8 cellular contexts compared by ENCODE assay signal in the genomic region with DNA sequence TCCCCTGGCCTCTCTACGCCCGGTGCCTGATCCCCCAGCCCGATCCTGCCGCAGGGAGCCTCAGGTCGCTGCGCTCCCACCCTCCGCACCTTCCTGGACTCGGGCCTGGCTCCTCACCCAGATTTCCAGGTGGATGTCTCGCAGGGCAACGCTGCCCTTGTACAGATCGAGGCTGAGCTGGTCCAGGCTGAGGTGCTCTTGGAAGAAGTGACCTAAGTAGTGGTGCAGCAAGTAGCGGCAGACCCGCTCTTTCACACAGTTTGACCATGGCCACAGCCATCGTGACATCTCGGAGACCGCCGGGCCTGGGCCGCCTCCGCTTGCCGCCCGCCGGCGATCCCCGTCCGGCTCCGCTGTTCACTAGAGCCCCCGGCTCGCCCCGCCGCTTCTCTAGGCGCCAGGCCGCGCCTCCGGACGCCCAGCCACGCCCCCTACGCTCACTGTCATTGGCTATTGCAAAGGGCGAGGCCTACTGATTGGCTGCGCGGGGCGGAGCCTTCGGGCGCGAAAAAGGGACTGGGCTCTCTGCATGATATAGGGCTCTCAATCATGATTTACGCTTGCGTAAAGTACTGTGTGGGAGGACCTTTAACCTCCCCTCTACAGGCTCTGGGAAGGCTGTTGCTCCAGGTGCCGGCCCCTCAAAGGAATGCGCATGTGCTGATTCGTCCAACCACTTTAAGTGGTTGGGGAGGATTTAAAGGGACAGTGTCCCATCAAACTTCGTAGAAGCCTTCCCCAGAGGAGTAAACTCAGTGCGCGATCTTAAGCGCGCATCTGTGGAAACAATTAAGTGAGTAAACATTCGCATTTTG. TPM values are rescaled to one million over a fixed set of nuclear protein-coding genes. Genes with fewer than 3 reads are reported as not detected.
DNase-seq lines count a peak whose midpoint lies in the region; ATAC-seq and TF ChIP-seq lines count a peak whose summit lies in the region.

A gene (minus strand): TSS at position 362 of the 815 bp plus-strand sequence. CDS start 74 bp downstream, at position 288.

- H3K9me3 ChIP-seq in SK-N-MC (ENCODE audit: low read depth, low read length) (no peaks in the 10 kb centered on the region), gastroesophageal sphincter (no peaks in the 10 kb centered on the region), neutrophil (no peaks in the 10 kb centered on the region)

- H3K27ac Mint-ChIP-seq in HFFc6 = peak within 1 kb of the TSS; percentile 87
- peak within 1 kb of the TSS; percentile 99 for H3K27ac Mint-ChIP-seq in activated naive CD4-positive, alpha-beta T cell treated with anti-CD3 and anti-CD28 coated beads, Interleukin-2, amount 10 ng/mL, durations not matched to agents 7 days and 5 days

- peak; percentile 99 for DNase-seq in GM04503 (ENCODE audit: low read depth)
- peak; percentile 100 for DNase-seq in HFFc6
- peak; percentile 100 for DNase-seq in NB4 (ENCODE audit: low read depth)
- DNase-seq in SK-N-MC (ENCODE audit: low read depth, low spot score) = peak; percentile 99
- peak; percentile 99 for DNase-seq in activated naive CD4-positive, alpha-beta T cell treated with anti-CD3 and anti-CD28 coated beads, Interleukin-2, amount 10 ng/mL, durations not matched to agents 7 days and 5 days
- peak; percentile 80 to 99 (median 97) for DNase-seq in substantia nigra (lab: John Stamatoyannopoulos, UW)

- H3K27me3 Mint-ChIP-seq in HFFc6 (ENCODE audit: insufficient read depth) = no peaks in the 10 kb centered on the region
- no peaks in the 10 kb centered on the region for H3K27me3 Mint-ChIP-seq in activated naive CD4-positive, alpha-beta T cell treated with anti-CD3 and anti-CD28 coated beads, Interleukin-2, amount 10 ng/mL, durations not matched to agents 7 days and 5 days

- peaks cover 32% of the 10 kb centered on the region for H3K4me1 Mint-ChIP-seq in HFFc6 (ENCODE audit: low read depth)
- peaks cover 33% of the 10 kb centered on the region for H3K4me1 Mint-ChIP-seq in activated naive CD4-positive, alpha-beta T cell treated with anti-CD3 and anti-CD28 coated beads, Interleukin-2, amount 10 ng/mL, durations not matched to agents 7 days and 5 days

- peak within 1 kb of the TSS; percentile 94 for H3K4me3 Mint-ChIP-seq in HFFc6
- H3K4me3 Mint-ChIP-seq in activated naive CD4-positive, alpha-beta T cell treated with anti-CD3 and anti-CD28 coated beads, Interleukin-2, amount 10 ng/mL, durations not matched to agents 7 days and 5 days = peak within 1 kb of the TSS; percentile 91

- peak; percentile 76 for TF ChIP-seq POLR2A in NB4 (IDR thresholded peaks at IDR 0.05; ENCODE audit: extremely low read depth, insufficient read length)
- TF ChIP-seq POLR2A in gastroesophageal sphincter (IDR thresholded peaks at IDR 0.05) = peak; percentile 88 to 89

- no peaks in the 10 kb centered on the region for H3K9me3 Mint-ChIP-seq in HFFc6
- no peaks in the 10 kb centered on the region for H3K9me3 Mint-ChIP-seq in activated naive CD4-positive, alpha-beta T cell treated with anti-CD3 and anti-CD28 coated beads, Interleukin-2, amount 10 ng/mL, durations not matched to agents 7 days and 5 days

- peaks cover 2 to 44% (median 19%) of the 10 kb centered on the region in 3 donors for H3K4me1 ChIP-seq in gastroesophageal sphincter
- H3K4me1 ChIP-seq in neutrophil (ENCODE audit: control insufficient read depth in 1 of 2, insufficient read depth in 1 of 2, low read depth in 1 of 2, low read length in 1 of 2) = peaks cover 19 to 23% of the 10 kb centered on the region in 2 experiments

- peak; percentile 99 for ATAC-seq in gastroesophageal sphincter

- no peaks in the 10 kb centered on the region for H3K27me3 ChIP-seq in gastroesophageal sphincter
- no peaks in the 10 kb centered on the region for H3K27me3 ChIP-seq in neutrophil

- H3K9ac ChIP-seq in SK-N-MC (ENCODE audit: insufficient read length) = peak within 1 kb of the TSS; percentile 89

- WGBS in gastroesophageal sphincter (ENCODE audit: low coverage in 1 of 2), 2 donors = 0% methylated on average over 2 to 12 of the region's 55 CpGs

- H3K27ac ChIP-seq in SK-N-MC = peak within 1 kb of the TSS; percentile 90
- H3K27ac ChIP-seq in gastroesophageal sphincter = peak within 1 kb of the TSS; percentile 80 to 88 (median 82)
- H3K27ac ChIP-seq in neutrophil = peak within 1 kb of the TSS; percentile 95
- peak within 1 kb of the TSS; percentile 82 for H3K27ac ChIP-seq in substantia nigra (ENCODE audit: low read depth, low read length, poor library complexity, severe bottlenecking)

- TF ChIP-seq EP300 in gastroesophageal sphincter (IDR thresholded peaks at IDR 0.05) = no peak

- H3K36me3 ChIP-seq in SK-N-MC (ENCODE audit: insufficient read depth, low read length) (no peaks in the 10 kb centered on the region), gastroesophageal sphincter (peaks cover 0 to 27% of the 10 kb centered on the region in 2 donors), neutrophil (peaks cover 32% of the 10 kb centered on the region)

- CTCF ChIA-PET in activated naive CD4-positive, alpha-beta T cell treated with anti-CD3 and anti-CD28 coated beads, Interleukin-2, amount 10 ng/mL, durations not matched to agents 7 days and 5 days (lab: Charles Lee) = interaction anchor here (1.0 to 1.3 kb wide), 2 partner anchors 11 to 78 kb away, joined by 3 read pairs; no protein-coding TSS in a partner anchor

- no peak for TF ChIP-seq CTCF in HFFc6 (IDR thresholded peaks at IDR 0.05)
- no peak for TF ChIP-seq CTCF in NB4 (IDR thresholded peaks at IDR 0.05; ENCODE audit: low read depth, low read length)
- TF ChIP-seq CTCF in gastroesophageal sphincter (IDR thresholded peaks at IDR 0.05) = no peak
- peak; percentile 16 for TF ChIP-seq CTCF in neutrophil (IDR thresholded peaks at IDR 0.05)

- H3K4me3 ChIP-seq in NB4 (ENCODE audit: low read depth, low read length) = peak within 1 kb of the TSS; percentile 97
- H3K4me3 ChIP-seq in SK-N-MC = peak within 1 kb of the TSS; percentile 82
- H3K4me3 ChIP-seq in gastroesophageal sphincter = peak within 1 kb of the TSS; percentile 74 to 78
- peak within 1 kb of the TSS; percentile 89 to 97 for H3K4me3 ChIP-seq in neutrophil (ENCODE audit: low read depth in 1 of 2, low read length in 1 of 2)

- no peaks in the 10 kb centered on the region for H3K36me3 Mint-ChIP-seq in HFFc6 (ENCODE audit: low read depth)
- peaks cover 7% of the 10 kb centered on the region for H3K36me3 Mint-ChIP-seq in activated naive CD4-positive, alpha-beta T cell treated with anti-CD3 and anti-CD28 coated beads, Interleukin-2, amount 10 ng/mL, durations not matched to agents 7 days and 5 days

RNA-seq across cellular contexts. Expression of the gene that starts here (rescaled TPM):
- total RNA-seq in HFFc6 (2021; fragmentation: NEBNext Ultra II Directional; extraction: Animal tissue kit (Norgen Biotek cat#: 25700)) = 10 to 100 TPM; 19.0 to 21.7 (median 20.0) TPM
- 10 to 100 TPM; 18.8 to 27.2 (median 26.3) TPM for total RNA-seq in gastroesophageal sphincter

Comparison
In these comparisons a context has a peak if more than half of its experiments do, and no peak if none do; other contexts are left out.
1. Peak in every context shown above with its lines: DNase-seq, ATAC-seq, H3K4me3 ChIP-seq and H3K27ac ChIP-seq.